In genomic region chr4:97028785-97029184, GRCh38 we compare ENCODE assay signal across 3 cellular contexts.
TF ChIP-seq lines count a peak whose summit lies in the region.

No MANE protein-coding gene starts in this region.

TF ChIP-seq in HepG2, 621 proteins besides CTCF, POLR2A, EP300 and RAD21:
- TF ChIP-seq ZFY (CRISPR knock-in tag; IDR thresholded peaks at IDR 0.05), result no peak
- TF ChIP-seq MAFK (conservative IDR thresholded peaks at IDR 0.05 in 1 of 2, IDR thresholded peaks at IDR 0.05 in 1 of 2; ENCODE audit: low read length in 2 of 2), result peak; percentile 97 to 99
- TF ChIP-seq AFF4 (CRISPR knock-in tag; IDR thresholded peaks at IDR 0.05), result no peak
- TF ChIP-seq JDP2 (CRISPR knock-in tag; IDR thresholded peaks at IDR 0.05; ENCODE audit: borderline replicate concordance), result no peak
- TF ChIP-seq HMG20A (CRISPR knock-in tag; IDR thresholded peaks at IDR 0.05; ENCODE audit: borderline replicate concordance), result no peak
- TF ChIP-seq MAFF (IDR thresholded peaks at IDR 0.05; ENCODE audit: low read depth, low read length), result peak; percentile 98
- TF ChIP-seq DNMT3B (CRISPR knock-in tag; conservative IDR thresholded peaks at IDR 0.05), result no peak

TF ChIP-seq in IMR-90, 13 proteins besides CTCF, POLR2A, EP300 and RAD21:
- peak; percentile 98 for TF ChIP-seq MAFK (IDR thresholded peaks at IDR 0.05; ENCODE audit: low read depth, low read length)
- no peak for TF ChIP-seq FOS (IDR thresholded peaks at IDR 0.05; ENCODE audit: low read depth, low read length)

TF ChIP-seq in K562, 482 proteins besides CTCF, POLR2A, EP300 and RAD21:
- TF ChIP-seq POLR2AphosphoS2 (IDR thresholded peaks at IDR 0.05; ENCODE audit: low read length) (no peak), MAFF (IDR thresholded peaks at IDR 0.05; ENCODE audit: low read length) (peak; percentile 90), ZNF316 (IDR thresholded peaks at IDR 0.05) (peak; percentile 84), NONO (IDR thresholded peaks at IDR 0.05; ENCODE audit: low read depth in 2 of 2, low read length in 1 of 2) (no peak), MAFK (IDR thresholded peaks at IDR 0.05; ENCODE audit: low read length) (peak; percentile 94), PREB (CRISPR knock-in tag; IDR thresholded peaks at IDR 0.05) (no peak), C11orf30 (IDR thresholded peaks at IDR 0.05; ENCODE audit: low read depth) (peak; percentile 70; the same call in 1 of the 2 replicates), MAFG (tag; conservative IDR thresholded peaks at IDR 0.05) (peak; percentile 78)
